1 cellular context compared by ENCODE assay signal in the genomic region with DNA sequence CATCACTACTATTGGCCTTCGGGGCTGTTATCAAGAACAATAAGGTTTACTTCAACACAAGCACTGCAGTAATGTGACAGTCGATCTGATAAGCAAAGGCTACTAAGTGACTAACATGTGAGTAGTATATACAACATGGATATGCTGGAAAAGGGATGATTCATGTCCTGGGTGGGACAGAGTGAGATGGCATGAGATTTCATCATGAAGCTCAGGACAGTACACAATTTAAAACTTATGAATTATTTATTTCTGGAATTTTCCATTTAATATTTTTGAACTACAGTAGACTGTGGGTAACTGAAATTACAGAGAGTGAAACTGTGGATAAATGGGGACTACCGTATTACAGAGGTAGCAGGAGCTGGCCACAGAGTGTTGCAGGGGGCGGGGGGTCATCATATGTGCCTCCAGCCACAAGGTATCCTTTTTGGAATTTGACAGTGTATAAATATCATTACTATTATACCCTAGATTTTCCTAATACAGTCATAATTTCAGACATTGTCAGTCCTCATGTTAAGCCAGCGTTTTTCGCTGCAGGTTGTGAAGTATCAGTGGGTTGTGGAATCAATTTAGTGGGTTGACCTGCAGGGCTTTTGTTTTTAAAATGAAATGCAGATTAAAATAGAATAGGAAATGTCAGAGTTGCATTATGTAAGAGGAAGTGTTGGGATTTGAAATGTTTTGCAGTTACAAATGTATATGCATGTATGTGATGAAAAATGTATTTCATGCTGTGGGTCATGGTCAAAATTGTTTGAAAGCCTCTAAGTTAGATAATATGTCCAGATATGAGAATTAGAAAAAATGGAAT.
TF ChIP-seq lines count a peak whose summit lies in the region.

No MANE protein-coding gene starts in this region.

TF ChIP-seq in K562, 482 proteins besides CTCF, POLR2A, EP300 and RAD21 (continued from another document and continues in another):
- TF ChIP-seq CEBPG (CRISPR knock-in tag; IDR thresholded peaks at IDR 0.05) (peak; percentile 94), CEBPG (tag; conservative IDR thresholded peaks at IDR 0.05 in 1 of 2, IDR thresholded peaks at IDR 0.05 in 1 of 2) (peak; percentile 82 to 97), MAFK (IDR thresholded peaks at IDR 0.05; ENCODE audit: low read length) (0 out of 2 replicates have a peak, but pooled peaks have one; percentile 8), NFIC (IDR thresholded peaks at IDR 0.05) (no peak; the same call in 1 of the 2 replicates), ZNF197 (CRISPR knock-in tag; IDR thresholded peaks at IDR 0.05; ENCODE audit: low read depth) (no peak), HNRNPUL1 (IDR thresholded peaks at IDR 0.05; ENCODE audit: low read length) (no peak), RFX5 (IDR thresholded peaks at IDR 0.05; ENCODE audit: low read depth, low read length) (no peak), SIRT6 (IDR thresholded peaks at IDR 0.05; ENCODE audit: low read depth, low read length) (no peak), NR2C1 (IDR thresholded peaks at IDR 0.05) (no peak), NR2C1 (tag; IDR thresholded peaks at IDR 0.05) (no peak), YY1 (IDR thresholded peaks at IDR 0.05; ENCODE audit: borderline replicate concordance in 1 of 3, control insufficient read depth in 1 of 3, extremely low read depth in 1 of 3, insufficient read depth in 3 of 3, insufficient read length in 1 of 3, insufficient replicate concordance in 2 of 3, low read depth in 1 of 3, low read length in 2 of 3) (no peak), RNF2 (IDR thresholded peaks at IDR 0.05) (peak; percentile 63; the same call in 1 of the 2 replicates), CTBP1 (IDR thresholded peaks at IDR 0.05; ENCODE audit: borderline replicate concordance) (peak; percentile 47; the same call in 1 of the 2 replicates), GTF2E2 (tag; IDR thresholded peaks at IDR 0.05) (peak; percentile 77; the same call in 1 of the 2 replicates), ZNF224 (CRISPR knock-in tag; IDR thresholded peaks at IDR 0.05) (no peak), TCFL5 (CRISPR knock-in tag; conservative IDR thresholded peaks at IDR 0.05) (0 out of 2 replicates have a peak, but pooled peaks have one; percentile 44), FOS (IDR thresholded peaks at IDR 0.05; ENCODE audit: extremely low read depth, insufficient read length) (peak; percentile 66), LEF1 (IDR thresholded peaks at IDR 0.05) (peak; percentile 66; the same call in 1 of the 2 replicates), ZNF57 (CRISPR knock-in tag; IDR thresholded peaks at IDR 0.05) (no peak), ESRRA (IDR thresholded peaks at IDR 0.05; ENCODE audit: borderline replicate concordance, low read depth) (no peak), RFX1 (IDR thresholded peaks at IDR 0.05) (no peak), MYC (IDR thresholded peaks at IDR 0.05; ENCODE audit: low read depth, low read length) (peak; percentile 52; the same call in 1 of the 2 replicates), MYC (CRISPR knock-in tag; IDR thresholded peaks at IDR 0.05; ENCODE audit: borderline replicate concordance, low read depth) (no peak), JUND (IDR thresholded peaks at IDR 0.05; ENCODE audit: borderline replicate concordance, low read depth, low read length) (peak; percentile 96), JUND (tag; IDR thresholded peaks at IDR 0.05; ENCODE audit: borderline replicate concordance, low read depth, low read length) (peak; percentile 90; the same call in 2 of the 3 replicates), TAF9B (IDR thresholded peaks at IDR 0.05; ENCODE audit: partially characterized antibody) (peak; percentile 49), DACH1 (IDR thresholded peaks at IDR 0.05; ENCODE audit: partially characterized antibody) (peak; percentile 10), DPF2 (IDR thresholded peaks at IDR 0.05) (peak; percentile 93), NR2C2 (CRISPR knock-in tag; IDR thresholded peaks at IDR 0.05) (no peak), NR2C2 (tag; IDR thresholded peaks at IDR 0.05) (peak; percentile 48; the same call in 1 of the 2 replicates)
- TF ChIP-seq, protein P1, sequence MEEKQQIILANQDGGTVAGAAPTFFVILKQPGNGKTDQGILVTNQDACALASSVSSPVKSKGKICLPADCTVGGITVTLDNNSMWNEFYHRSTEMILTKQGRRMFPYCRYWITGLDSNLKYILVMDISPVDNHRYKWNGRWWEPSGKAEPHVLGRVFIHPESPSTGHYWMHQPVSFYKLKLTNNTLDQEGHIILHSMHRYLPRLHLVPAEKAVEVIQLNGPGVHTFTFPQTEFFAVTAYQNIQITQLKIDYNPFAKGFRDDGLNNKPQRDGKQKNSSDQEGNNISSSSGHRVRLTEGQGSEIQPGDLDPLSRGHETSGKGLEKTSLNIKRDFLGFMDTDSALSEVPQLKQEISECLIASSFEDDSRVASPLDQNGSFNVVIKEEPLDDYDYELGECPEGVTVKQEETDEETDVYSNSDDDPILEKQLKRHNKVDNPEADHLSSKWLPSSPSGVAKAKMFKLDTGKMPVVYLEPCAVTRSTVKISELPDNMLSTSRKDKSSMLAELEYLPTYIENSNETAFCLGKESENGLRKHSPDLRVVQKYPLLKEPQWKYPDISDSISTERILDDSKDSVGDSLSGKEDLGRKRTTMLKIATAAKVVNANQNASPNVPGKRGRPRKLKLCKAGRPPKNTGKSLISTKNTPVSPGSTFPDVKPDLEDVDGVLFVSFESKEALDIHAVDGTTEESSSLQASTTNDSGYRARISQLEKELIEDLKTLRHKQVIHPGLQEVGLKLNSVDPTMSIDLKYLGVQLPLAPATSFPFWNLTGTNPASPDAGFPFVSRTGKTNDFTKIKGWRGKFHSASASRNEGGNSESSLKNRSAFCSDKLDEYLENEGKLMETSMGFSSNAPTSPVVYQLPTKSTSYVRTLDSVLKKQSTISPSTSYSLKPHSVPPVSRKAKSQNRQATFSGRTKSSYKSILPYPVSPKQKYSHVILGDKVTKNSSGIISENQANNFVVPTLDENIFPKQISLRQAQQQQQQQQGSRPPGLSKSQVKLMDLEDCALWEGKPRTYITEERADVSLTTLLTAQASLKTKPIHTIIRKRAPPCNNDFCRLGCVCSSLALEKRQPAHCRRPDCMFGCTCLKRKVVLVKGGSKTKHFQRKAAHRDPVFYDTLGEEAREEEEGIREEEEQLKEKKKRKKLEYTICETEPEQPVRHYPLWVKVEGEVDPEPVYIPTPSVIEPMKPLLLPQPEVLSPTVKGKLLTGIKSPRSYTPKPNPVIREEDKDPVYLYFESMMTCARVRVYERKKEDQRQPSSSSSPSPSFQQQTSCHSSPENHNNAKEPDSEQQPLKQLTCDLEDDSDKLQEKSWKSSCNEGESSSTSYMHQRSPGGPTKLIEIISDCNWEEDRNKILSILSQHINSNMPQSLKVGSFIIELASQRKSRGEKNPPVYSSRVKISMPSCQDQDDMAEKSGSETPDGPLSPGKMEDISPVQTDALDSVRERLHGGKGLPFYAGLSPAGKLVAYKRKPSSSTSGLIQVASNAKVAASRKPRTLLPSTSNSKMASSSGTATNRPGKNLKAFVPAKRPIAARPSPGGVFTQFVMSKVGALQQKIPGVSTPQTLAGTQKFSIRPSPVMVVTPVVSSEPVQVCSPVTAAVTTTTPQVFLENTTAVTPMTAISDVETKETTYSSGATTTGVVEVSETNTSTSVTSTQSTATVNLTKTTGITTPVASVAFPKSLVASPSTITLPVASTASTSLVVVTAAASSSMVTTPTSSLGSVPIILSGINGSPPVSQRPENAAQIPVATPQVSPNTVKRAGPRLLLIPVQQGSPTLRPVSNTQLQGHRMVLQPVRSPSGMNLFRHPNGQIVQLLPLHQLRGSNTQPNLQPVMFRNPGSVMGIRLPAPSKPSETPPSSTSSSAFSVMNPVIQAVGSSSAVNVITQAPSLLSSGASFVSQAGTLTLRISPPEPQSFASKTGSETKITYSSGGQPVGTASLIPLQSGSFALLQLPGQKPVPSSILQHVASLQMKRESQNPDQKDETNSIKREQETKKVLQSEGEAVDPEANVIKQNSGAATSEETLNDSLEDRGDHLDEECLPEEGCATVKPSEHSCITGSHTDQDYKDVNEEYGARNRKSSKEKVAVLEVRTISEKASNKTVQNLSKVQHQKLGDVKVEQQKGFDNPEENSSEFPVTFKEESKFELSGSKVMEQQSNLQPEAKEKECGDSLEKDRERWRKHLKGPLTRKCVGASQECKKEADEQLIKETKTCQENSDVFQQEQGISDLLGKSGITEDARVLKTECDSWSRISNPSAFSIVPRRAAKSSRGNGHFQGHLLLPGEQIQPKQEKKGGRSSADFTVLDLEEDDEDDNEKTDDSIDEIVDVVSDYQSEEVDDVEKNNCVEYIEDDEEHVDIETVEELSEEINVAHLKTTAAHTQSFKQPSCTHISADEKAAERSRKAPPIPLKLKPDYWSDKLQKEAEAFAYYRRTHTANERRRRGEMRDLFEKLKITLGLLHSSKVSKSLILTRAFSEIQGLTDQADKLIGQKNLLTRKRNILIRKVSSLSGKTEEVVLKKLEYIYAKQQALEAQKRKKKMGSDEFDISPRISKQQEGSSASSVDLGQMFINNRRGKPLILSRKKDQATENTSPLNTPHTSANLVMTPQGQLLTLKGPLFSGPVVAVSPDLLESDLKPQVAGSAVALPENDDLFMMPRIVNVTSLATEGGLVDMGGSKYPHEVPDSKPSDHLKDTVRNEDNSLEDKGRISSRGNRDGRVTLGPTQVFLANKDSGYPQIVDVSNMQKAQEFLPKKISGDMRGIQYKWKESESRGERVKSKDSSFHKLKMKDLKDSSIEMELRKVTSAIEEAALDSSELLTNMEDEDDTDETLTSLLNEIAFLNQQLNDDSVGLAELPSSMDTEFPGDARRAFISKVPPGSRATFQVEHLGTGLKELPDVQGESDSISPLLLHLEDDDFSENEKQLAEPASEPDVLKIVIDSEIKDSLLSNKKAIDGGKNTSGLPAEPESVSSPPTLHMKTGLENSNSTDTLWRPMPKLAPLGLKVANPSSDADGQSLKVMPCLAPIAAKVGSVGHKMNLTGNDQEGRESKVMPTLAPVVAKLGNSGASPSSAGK (IDR thresholded peaks at IDR 0.05), result peak; percentile 35; the same call in 1 of the 2 replicates
- TF ChIP-seq, protein P2, sequence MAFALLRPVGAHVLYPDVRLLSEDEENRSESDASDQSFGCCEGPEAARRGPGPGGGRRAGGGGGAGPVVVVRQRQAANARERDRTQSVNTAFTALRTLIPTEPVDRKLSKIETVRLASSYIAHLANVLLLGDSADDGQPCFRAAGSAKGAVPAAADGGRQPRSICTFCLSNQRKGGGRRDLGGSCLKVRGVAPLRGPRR (CRISPR knock-in tag; IDR thresholded peaks at IDR 0.05), result peak; percentile 61; the same call in 1 of the 2 replicates
- TF ChIP-seq, protein P3, sequence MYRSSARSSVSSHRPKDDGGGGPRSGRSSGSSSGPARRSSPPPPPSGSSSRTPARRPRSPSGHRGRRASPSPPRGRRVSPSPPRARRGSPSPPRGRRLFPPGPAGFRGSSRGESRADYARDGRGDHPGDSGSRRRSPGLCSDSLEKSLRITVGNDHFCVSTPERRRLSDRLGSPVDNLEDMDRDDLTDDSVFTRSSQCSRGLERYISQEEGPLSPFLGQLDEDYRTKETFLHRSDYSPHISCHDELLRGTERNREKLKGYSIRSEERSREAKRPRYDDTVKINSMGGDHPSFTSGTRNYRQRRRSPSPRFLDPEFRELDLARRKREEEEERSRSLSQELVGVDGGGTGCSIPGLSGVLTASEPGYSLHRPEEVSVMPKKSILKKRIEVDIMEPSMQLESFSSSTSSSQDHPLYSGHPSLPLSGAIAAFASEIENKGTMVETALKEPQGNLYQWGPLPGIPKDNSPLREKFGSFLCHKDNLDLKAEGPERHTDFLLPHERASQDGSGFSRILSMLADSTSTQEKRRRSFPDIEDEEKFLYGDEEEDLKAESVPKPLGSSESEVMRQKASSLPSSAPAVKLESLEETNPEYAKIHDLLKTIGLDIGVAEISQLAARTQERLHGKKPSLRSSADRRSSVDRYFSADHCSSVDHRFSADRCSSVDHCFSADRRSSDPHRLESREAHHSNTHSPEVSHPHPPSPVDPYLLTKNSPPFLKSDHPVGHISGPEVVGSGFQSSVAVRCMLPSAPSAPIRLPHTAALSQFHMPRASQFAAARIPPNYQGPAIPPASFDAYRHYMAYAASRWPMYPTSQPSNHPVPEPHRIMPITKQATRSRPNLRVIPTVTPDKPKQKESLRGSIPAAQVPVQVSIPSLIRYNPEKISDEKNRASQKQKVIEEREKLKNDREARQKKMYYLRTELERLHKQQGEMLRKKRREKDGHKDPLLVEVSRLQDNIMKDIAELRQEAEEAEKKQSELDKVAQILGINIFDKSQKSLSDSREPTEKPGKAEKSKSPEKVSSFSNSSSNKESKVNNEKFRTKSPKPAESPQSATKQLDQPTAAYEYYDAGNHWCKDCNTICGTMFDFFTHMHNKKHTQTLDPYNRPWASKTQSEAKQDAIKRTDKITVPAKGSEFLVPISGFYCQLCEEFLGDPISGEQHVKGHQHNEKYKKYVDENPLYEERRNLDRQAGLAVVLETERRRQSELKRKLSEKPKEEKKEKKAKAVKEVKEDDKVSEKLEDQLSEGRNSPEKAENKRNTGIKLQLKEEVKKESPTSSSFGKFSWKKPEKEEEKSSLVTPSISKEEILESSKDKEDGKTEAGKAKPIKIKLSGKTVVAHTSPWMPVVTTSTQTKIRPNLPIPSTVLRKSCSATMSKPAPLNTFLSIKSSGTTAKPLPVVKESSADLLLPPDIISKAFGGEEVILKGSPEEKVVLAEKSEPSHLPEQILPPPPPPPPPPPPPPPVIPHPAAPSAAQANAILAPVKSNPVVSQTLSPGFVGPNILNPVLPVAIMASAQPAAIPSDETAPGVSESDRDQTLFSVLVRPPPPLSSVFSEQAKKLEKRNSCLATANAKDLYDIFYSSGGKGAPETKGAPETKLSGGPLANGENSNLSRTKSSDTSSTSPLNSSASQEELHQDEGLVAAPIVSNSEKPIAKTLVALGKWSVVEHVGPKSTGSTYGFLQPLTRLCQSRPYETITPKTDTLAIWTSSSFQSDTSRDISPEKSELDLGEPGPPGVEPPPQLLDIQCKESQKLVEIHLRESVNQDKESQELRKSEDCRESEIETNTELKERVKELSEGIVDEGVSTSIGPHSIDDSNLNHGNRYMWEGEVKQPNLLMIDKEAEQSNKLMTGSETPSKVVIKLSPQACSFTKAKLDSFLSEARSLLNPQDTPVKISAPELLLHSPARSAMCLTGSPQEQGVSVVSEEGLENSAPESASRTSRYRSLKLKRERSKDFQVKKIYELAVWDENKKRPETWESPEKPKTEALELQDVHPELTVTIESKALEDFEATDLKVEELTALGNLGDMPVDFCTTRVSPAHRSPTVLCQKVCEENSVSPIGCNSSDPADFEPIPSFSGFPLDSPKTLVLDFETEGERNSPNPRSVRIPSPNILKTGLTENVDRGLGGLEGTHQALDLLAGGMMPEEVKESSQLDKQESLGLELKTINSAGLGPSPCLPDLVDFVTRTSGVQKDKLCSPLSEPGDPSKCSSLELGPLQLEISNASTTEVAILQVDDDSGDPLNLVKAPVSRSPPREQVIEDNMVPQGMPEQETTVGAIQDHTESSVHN (IDR thresholded peaks at IDR 0.05; ENCODE audit: borderline replicate concordance in 1 of 2, low read depth in 1 of 2), result peak in 1 of 2 experiments; percentile 52; a peak in 1 of 4 replicates
